Comparison of ENCODE assay signal across 9 cellular contexts in the genomic region with DNA sequence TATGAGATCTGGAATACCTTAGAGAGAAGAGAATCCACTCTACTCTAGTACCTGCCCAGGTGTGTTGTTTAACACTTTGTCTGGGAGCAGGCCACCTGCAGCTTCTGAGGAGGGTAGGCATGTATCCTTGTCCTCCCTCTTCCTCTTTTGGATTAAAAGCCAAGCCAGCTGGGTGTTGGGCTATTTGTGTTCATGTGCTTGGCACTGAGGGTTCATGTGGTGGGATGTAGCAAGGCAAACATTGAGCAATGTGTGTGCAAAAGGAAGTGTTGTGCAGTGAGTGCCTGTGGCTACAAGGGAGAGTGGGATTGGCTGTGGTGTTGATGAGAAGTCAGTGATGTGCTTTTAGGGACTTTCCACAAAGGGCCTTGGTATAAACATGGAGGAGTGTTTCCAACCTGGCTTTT. TPM values are rescaled to one million over a fixed set of nuclear protein-coding genes. Genes with fewer than 3 reads are reported as not detected.
DNase-seq lines count a peak whose midpoint lies in the region; ATAC-seq, FAIRE-seq and TF ChIP-seq lines count a peak whose summit lies in the region.
"Had no signal": no experiment of that assay in that cellular context is flagged by ENCODE, and none has a peak within 500 bp of the region (broad histone marks: within the 10 kb centered on the region; RNA-seq: fewer than 3 reads in every experiment).

No MANE protein-coding gene starts in this region.

- no peak for TF ChIP-seq CTCF in cardiac fibroblast (IDR thresholded peaks at IDR 0.05; ENCODE audit: low read depth, low read length)

- in situ Hi-C loops in HAP-1 (cut with MboI; ENCODE audit: low sequenced_read_pairs): no loop called here

- no peak for ATAC-seq in GM19324 (IDR thresholded peaks at IDR 0.05; ENCODE audit: low FRiP score, unreplicated experiment)

- no peak overlapping the region for H3K4me3 ChIP-seq in MG63
- no peak overlapping the region for H3K4me3 ChIP-seq in cardiac fibroblast (replicated peaks in 1 of 2; ENCODE audit: low read depth in 2 of 2, low read length in 2 of 2)
- H3K4me3 ChIP-seq in HAP-1: no peak overlapping the region

- no peak for DNase-seq in GM18507 (ENCODE audit: extremely low spot score, insufficient read length, low read depth)
- peak; percentile 22 for DNase-seq in MG63
- DNase-seq in cardiac fibroblast (ENCODE audit: low read depth in 2 of 2): peak; percentile 84 to 95
- DNase-seq in midbrain (lab: John Stamatoyannopoulos, UW): peak; percentile 53
- DNase-seq in HAP-1 (ENCODE audit: low spot score in 2 of 2): no peak
- DNase-seq in NCI-H1436 (lab: John Stamatoyannopoulos, UW): no peak
- DNase-seq in NCI-H146 treated with DMSO at 0.1 percent for 48 hours (lab: John Stamatoyannopoulos, UW; ENCODE audit: unreplicated experiment): no peak

- H3K36me3 ChIP-seq in MG63 (peaks cover 26% of the 10 kb centered on the region), HAP-1 (replicated peaks) (peaks cover 27% of the 10 kb centered on the region)

- H3K9me3 ChIP-seq in MG63 (no peaks in the 10 kb centered on the region), HAP-1 (no peaks in the 10 kb centered on the region)

- H3K27me3 ChIP-seq in MG63: no peaks in the 10 kb centered on the region
- no peaks in the 10 kb centered on the region for H3K27me3 ChIP-seq in HAP-1 (ENCODE audit: low read depth)

- H3K4me1 ChIP-seq in HAP-1: peaks cover 16% of the 10 kb centered on the region

- peak; percentile 76 for FAIRE-seq in GM18507 (lab: Jason Lieb, UNC)
- FAIRE-seq: endothelial cell of umbilical vein had no signal

RNA-seq across cellular contexts. Expression of gene TTLL4, which starts 23.0 kb away (rescaled TPM):
- total RNA-seq in MG63 (2014; rRNA removed; shearing (Covaris generic); ENCODE audit: low replicate concordance): 0.69 and 4.5 TPM in 2 replicates

RNA-seq across cellular contexts. Expression of gene CYP27A1, which starts 48.3 kb away (rescaled TPM):
- 7.7 and 8.9 TPM in 2 replicates for total RNA-seq in MG63 (2014; rRNA removed; shearing (Covaris generic); ENCODE audit: low replicate concordance)

Comparison
In these comparisons a context has a peak if more than half of its experiments do, and no peak if none do; other contexts are left out.
1. DNase-seq: peak in MG63 (single experiment), cardiac fibroblast (2 of 2) and midbrain (single experiment); none in GM18507 (single experiment), HAP-1 (0 of 2), NCI-H1436 (single experiment) and NCI-H146 treated with DMSO at 0.1 percent for 48 hours (single experiment).